Comparison of ENCODE assay signal across 15 cellular contexts in the genomic region with DNA sequence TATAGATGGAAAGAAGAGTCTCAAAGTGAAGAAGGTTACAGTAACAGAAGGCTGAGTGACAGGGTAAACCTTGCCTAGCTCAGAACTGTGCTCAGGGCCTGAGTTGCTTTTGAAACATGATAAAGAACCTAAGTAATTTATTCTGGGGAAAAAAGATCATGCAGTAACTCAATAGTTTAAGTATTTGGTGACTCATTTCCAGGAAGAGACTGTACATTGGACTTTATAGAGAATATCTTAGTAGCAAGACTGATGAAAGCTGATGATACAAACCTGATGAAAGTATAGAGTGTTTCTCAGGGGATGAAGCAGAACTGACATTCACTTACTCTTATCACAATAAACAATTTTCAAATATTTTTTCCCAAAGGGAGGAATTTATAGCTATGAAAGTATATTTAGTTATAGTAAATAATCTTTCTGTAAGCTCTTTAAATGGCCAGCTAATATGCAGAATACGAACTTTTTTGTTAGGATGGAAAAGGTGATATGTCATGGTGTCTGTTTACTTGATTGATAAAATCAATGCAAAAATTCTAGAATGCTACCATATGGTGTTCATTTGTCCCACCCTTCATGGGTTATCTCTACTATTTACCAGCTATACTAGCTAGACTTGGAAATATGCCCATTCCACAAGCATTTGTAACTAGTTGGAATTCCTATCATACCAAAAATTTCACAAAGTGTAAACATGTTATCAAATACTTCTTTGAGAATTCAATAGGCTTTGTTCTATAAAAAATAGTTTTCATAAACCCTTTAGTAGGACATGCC.
DNase-seq lines count a peak whose midpoint lies in the region; ATAC-seq and TF ChIP-seq lines count a peak whose summit lies in the region.
"Had no signal": no experiment of that assay in that cellular context is flagged by ENCODE, and none has a peak within 500 bp of the region (broad histone marks: within the 10 kb centered on the region; RNA-seq: fewer than 3 reads in every experiment).

No MANE protein-coding gene starts in this region.

- H3K36me3 Mint-ChIP-seq in activated CD8-positive, alpha-beta T cell treated with anti-CD3 and anti-CD28 coated beads, Interleukin-2, amount 10 ng/mL, durations not matched to agents 7 days and 5 days (ENCODE audit: low read depth), result no peaks in the 10 kb centered on the region

- POLR2A ChIA-PET in AG04449 (lab: Yijun Ruan, JAX), result no interaction called here
- POLR2A ChIA-PET in activated CD8-positive, alpha-beta T cell treated with anti-CD3 and anti-CD28 coated beads, Interleukin-2, amount 10 ng/mL, durations not matched to agents 7 days and 5 days (lab: Charles Lee), result interaction anchor here (0.7 kb wide), 1 partner anchor 302 kb away, joined by 3 read pairs; no protein-coding TSS in a partner anchor

- no peak for ATAC-seq in left lung
- ATAC-seq in HG03520 (IDR thresholded peaks at IDR 0.05; ENCODE audit: unreplicated experiment), result no peak
- ATAC-seq in activated CD8-positive, alpha-beta T cell treated with anti-CD3 and anti-CD28 coated beads, Interleukin-2, amount 10 ng/mL, durations not matched to agents 7 days and 5 days, result no peak

- no peak overlapping the region for H3K27ac Mint-ChIP-seq in activated CD8-positive, alpha-beta T cell treated with anti-CD3 and anti-CD28 coated beads, Interleukin-2, amount 10 ng/mL, durations not matched to agents 7 days and 5 days
- H3K27ac Mint-ChIP-seq: activated T-helper 1 cell treated with anti-CD3 and anti-CD28 coated beads, Interleukin-12 subunit alpha, Interleukin-12 subunit beta, Interleukin-2, Interleukin-4 antibody, amounts not matched to agents 30 ng/mL and 10 ng/mL and 1 ng/mL, durations not matched to agents 14 hours and 24 hours and 36 hours had no signal

- H3K4me1 ChIP-seq in left lung, result no peaks in the 10 kb centered on the region
- H3K4me1 ChIP-seq: sigmoid colon had no signal

- intact Hi-C loops in left lung (cut with DNase I), result no loop called here

- no peak overlapping the region for H3K27ac ChIP-seq in left lung
- H3K27ac ChIP-seq: C4-2B, sigmoid colon had no signal

- H3K27me3 ChIP-seq in left lung, result no peaks in the 10 kb centered on the region
- H3K27me3 ChIP-seq: sigmoid colon had no signal

- H3K9me3 Mint-ChIP-seq in activated CD8-positive, alpha-beta T cell treated with anti-CD3 and anti-CD28 coated beads, Interleukin-2, amount 10 ng/mL, durations not matched to agents 7 days and 5 days (ENCODE audit: insufficient read depth), result peaks cover 4% of the 10 kb centered on the region
- H3K9me3 Mint-ChIP-seq: activated T-helper 1 cell treated with anti-CD3 and anti-CD28 coated beads, Interleukin-12 subunit alpha, Interleukin-12 subunit beta, Interleukin-2, Interleukin-4 antibody, amounts not matched to agents 30 ng/mL and 10 ng/mL and 1 ng/mL, durations not matched to agents 14 hours and 24 hours and 36 hours had no signal

- no peaks in the 10 kb centered on the region for H3K4me1 Mint-ChIP-seq in activated CD8-positive, alpha-beta T cell treated with anti-CD3 and anti-CD28 coated beads, Interleukin-2, amount 10 ng/mL, durations not matched to agents 7 days and 5 days (ENCODE audit: low read depth)

- TF ChIP-seq CTCF in AG04449 (IDR thresholded peaks at IDR 0.05; ENCODE audit: insufficient read depth, low read length, missing control alignments) (no peak), left lung (IDR thresholded peaks at IDR 0.05) (no peak)

- no peak overlapping the region for H3K4me3 ChIP-seq in AG04449 (ENCODE audit: low read depth, low read length)
- no peak overlapping the region for H3K4me3 ChIP-seq in left lung
- H3K4me3 ChIP-seq: sigmoid colon had no signal

- H3K27me3 Mint-ChIP-seq in activated CD8-positive, alpha-beta T cell treated with anti-CD3 and anti-CD28 coated beads, Interleukin-2, amount 10 ng/mL, durations not matched to agents 7 days and 5 days (ENCODE audit: low read depth), result no peaks in the 10 kb centered on the region

- no peak overlapping the region for H3K4me3 Mint-ChIP-seq in activated CD8-positive, alpha-beta T cell treated with anti-CD3 and anti-CD28 coated beads, Interleukin-2, amount 10 ng/mL, durations not matched to agents 7 days and 5 days
- H3K4me3 Mint-ChIP-seq: activated T-helper 1 cell treated with anti-CD3 and anti-CD28 coated beads, Interleukin-12 subunit alpha, Interleukin-12 subunit beta, Interleukin-2, Interleukin-4 antibody, amounts not matched to agents 30 ng/mL and 10 ng/mL and 1 ng/mL, durations not matched to agents 14 hours and 24 hours and 36 hours had no signal

- peak; percentile 21 for DNase-seq in AG04449 (ENCODE audit: low read depth, low spot score)
- peak; percentile 33 for DNase-seq in HPDE6-E6E7 (ENCODE audit: extremely low spot score)
- DNase-seq in amniotic epithelial cell (ENCODE audit: low read depth), result peak; percentile 50
- DNase-seq in iris pigment epithelial cell (ENCODE audit: low read depth), result peak; percentile 84
- no peak for DNase-seq in left lung
- DNase-seq in GM19240 (ENCODE audit: insufficient read length, low spot score), result no peak
- no peak for DNase-seq in activated CD8-positive, alpha-beta T cell treated with anti-CD3 and anti-CD28 coated beads, Interleukin-2, amount 10 ng/mL, durations not matched to agents 7 days and 5 days
- DNase-seq: head of caudate nucleus; NCI-H1417 treated with DMSO at 0.1 percent for 48 hours; NK-92 treated with Interleukin-12 subunit alpha and Interleukin-12 subunit beta, amount 100 ng/mL, for 24 hours; sigmoid colon; T1000 had no signal

- CTCF ChIA-PET in AG04449 (lab: Yijun Ruan, JAX), result no interaction called here
- CTCF ChIA-PET in activated CD8-positive, alpha-beta T cell treated with anti-CD3 and anti-CD28 coated beads, Interleukin-2, amount 10 ng/mL, durations not matched to agents 7 days and 5 days (lab: Charles Lee), result no interaction called here

- no peaks in the 10 kb centered on the region for H3K9me3 ChIP-seq in left lung
- H3K9me3 ChIP-seq: sigmoid colon had no signal

- H3K36me3 ChIP-seq in left lung, result no peaks in the 10 kb centered on the region
- H3K36me3 ChIP-seq: sigmoid colon had no signal

Comparison
In these comparisons a context has a peak if more than half of its experiments do, and no peak if none do; other contexts are left out.
1. DNase-seq: peak in AG04449 (single experiment), HPDE6-E6E7 (single experiment), amniotic epithelial cell (single experiment) and iris pigment epithelial cell (single experiment); none in left lung (0 of 2), GM19240 (single experiment) and activated CD8-positive, alpha-beta T cell treated with anti-CD3 and anti-CD28 coated beads, Interleukin-2, amount 10 ng/mL, durations not matched to agents 7 days and 5 days (single experiment).